In genomic region chr20:63835031-63835858, GRCh38 we compare ENCODE assay signal across 1 cellular context.
A peak's percentile ranks its signal among the peaks of the same experiment; 100 is the strongest.
TF ChIP-seq lines count a peak whose summit lies in the region.

No MANE protein-coding gene starts in this region.

TF ChIP-seq in HepG2, 621 proteins besides CTCF, POLR2A, EP300 and RAD21 (continues in another document):
- TF ChIP-seq EEA1 (CRISPR knock-in tag; IDR thresholded peaks at IDR 0.05; ENCODE audit: borderline replicate concordance): no peak
- TF ChIP-seq NFE2L1 (CRISPR knock-in tag; IDR thresholded peaks at IDR 0.05; ENCODE audit: borderline replicate concordance): no peak
- no peak for TF ChIP-seq ZBTB38 (CRISPR knock-in tag; IDR thresholded peaks at IDR 0.05)
- no peak for TF ChIP-seq CENPT (CRISPR knock-in tag; IDR thresholded peaks at IDR 0.05; ENCODE audit: low read depth)
- no peak for TF ChIP-seq HIC2 (CRISPR knock-in tag; IDR thresholded peaks at IDR 0.05; ENCODE audit: low read depth)
- TF ChIP-seq SIX4 (CRISPR knock-in tag; IDR thresholded peaks at IDR 0.05): no peak
- TF ChIP-seq GMEB2 (CRISPR knock-in tag; IDR thresholded peaks at IDR 0.05; ENCODE audit: low read depth): no peak
- TF ChIP-seq RBM22 (optimal IDR thresholded peaks at IDR 0.05; ENCODE audit: low read length): peak; percentile 85
- no peak for TF ChIP-seq ARNT (IDR thresholded peaks at IDR 0.05)
- no peak for TF ChIP-seq HOXD1 (CRISPR knock-in tag; IDR thresholded peaks at IDR 0.05)
- peak; percentile 89; the same call in 2 of the 3 replicates for TF ChIP-seq MXI1 (IDR thresholded peaks at IDR 0.05; ENCODE audit: borderline replicate concordance, low read depth, low read length)
- no peak for TF ChIP-seq HMGXB3 (CRISPR knock-in tag; IDR thresholded peaks at IDR 0.05; ENCODE audit: borderline replicate concordance)
- no peak for TF ChIP-seq ZNF414 (CRISPR knock-in tag; IDR thresholded peaks at IDR 0.05)
- no peak for TF ChIP-seq CREBL2 (CRISPR knock-in tag; IDR thresholded peaks at IDR 0.05; ENCODE audit: borderline replicate concordance)
- TF ChIP-seq ZFX (CRISPR knock-in tag; IDR thresholded peaks at IDR 0.05; ENCODE audit: low read depth): peak; percentile 46; the same call in 1 of the 2 replicates
- no peak for TF ChIP-seq ZFP37 (CRISPR knock-in tag; IDR thresholded peaks at IDR 0.05; ENCODE audit: borderline replicate concordance)
- no peak for TF ChIP-seq ZBTB8A (CRISPR knock-in tag; IDR thresholded peaks at IDR 0.05; ENCODE audit: borderline replicate concordance, low read depth)
- TF ChIP-seq RNF2 (conservative IDR thresholded peaks at IDR 0.05; ENCODE audit: low read depth): no peak
- TF ChIP-seq CREM (IDR thresholded peaks at IDR 0.05): 0 out of 2 replicates have a peak, but pooled peaks have one; percentile 21
- TF ChIP-seq CREM (CRISPR knock-in tag; IDR thresholded peaks at IDR 0.05): no peak
- TF ChIP-seq KMT2A (CRISPR knock-in tag; IDR thresholded peaks at IDR 0.05): no peak
- no peak for TF ChIP-seq GTF2F1 (IDR thresholded peaks at IDR 0.05; ENCODE audit: low read length)
- TF ChIP-seq FOXA1 (IDR thresholded peaks at IDR 0.05): no peak
- TF ChIP-seq FOXA1 (CRISPR knock-in tag; IDR thresholded peaks at IDR 0.05): no peak
- no peak for TF ChIP-seq TCF7L2 (IDR thresholded peaks at IDR 0.05; ENCODE audit: low read depth, low read length)
- no peak for TF ChIP-seq CENPBD1 (CRISPR knock-in tag; IDR thresholded peaks at IDR 0.05; ENCODE audit: borderline replicate concordance, low read depth)
- no peak for TF ChIP-seq RBM39 (IDR thresholded peaks at IDR 0.05; ENCODE audit: low read depth, low read length, poor library complexity, severe bottlenecking)
- TF ChIP-seq ZNF580 (CRISPR knock-in tag; IDR thresholded peaks at IDR 0.05; ENCODE audit: borderline replicate concordance, low read depth): no peak
- TF ChIP-seq ZNF747 (CRISPR knock-in tag; IDR thresholded peaks at IDR 0.05; ENCODE audit: borderline replicate concordance): no peak
- no peak for TF ChIP-seq MIER3 (CRISPR knock-in tag; IDR thresholded peaks at IDR 0.05; ENCODE audit: borderline replicate concordance)
- TF ChIP-seq ZNF430 (CRISPR knock-in tag; IDR thresholded peaks at IDR 0.05): no peak
- no peak for TF ChIP-seq DNMT1 (CRISPR knock-in tag; IDR thresholded peaks at IDR 0.05)
- TF ChIP-seq ZNF280B (CRISPR knock-in tag; IDR thresholded peaks at IDR 0.05; ENCODE audit: borderline replicate concordance): peak; percentile 76; the same call in 1 of the 2 replicates
- no peak for TF ChIP-seq ZSCAN30 (CRISPR knock-in tag; IDR thresholded peaks at IDR 0.05)
- TF ChIP-seq CHD2 (IDR thresholded peaks at IDR 0.05; ENCODE audit: low read depth, low read length): no peak
- TF ChIP-seq ZBTB3 (CRISPR knock-in tag; IDR thresholded peaks at IDR 0.05; ENCODE audit: borderline replicate concordance, low read depth): no peak
- TF ChIP-seq ZFP41 (CRISPR knock-in tag; IDR thresholded peaks at IDR 0.05; ENCODE audit: borderline replicate concordance): no peak
- no peak for TF ChIP-seq SSRP1 (CRISPR knock-in tag; IDR thresholded peaks at IDR 0.05)
- TF ChIP-seq BRD4 (CRISPR knock-in tag; IDR thresholded peaks at IDR 0.05): no peak
- TF ChIP-seq E2F5 (CRISPR knock-in tag; conservative IDR thresholded peaks at IDR 0.05): no peak
- TF ChIP-seq ZBTB10 (CRISPR knock-in tag; IDR thresholded peaks at IDR 0.05; ENCODE audit: borderline replicate concordance): no peak
- no peak for TF ChIP-seq ZIK1 (CRISPR knock-in tag; IDR thresholded peaks at IDR 0.05; ENCODE audit: borderline replicate concordance, low read depth)
- TF ChIP-seq NCOA1 (CRISPR knock-in tag; IDR thresholded peaks at IDR 0.05): no peak
- TF ChIP-seq MIXL1 (CRISPR knock-in tag; IDR thresholded peaks at IDR 0.05): no peak
- no peak for TF ChIP-seq ZNF264 (CRISPR knock-in tag; IDR thresholded peaks at IDR 0.05)
- TF ChIP-seq TEF (CRISPR knock-in tag; IDR thresholded peaks at IDR 0.05): no peak
- no peak for TF ChIP-seq SIN3A (IDR thresholded peaks at IDR 0.05; ENCODE audit: borderline replicate concordance, low read depth, low read length)
- no peak for TF ChIP-seq LRRFIP1 (CRISPR knock-in tag; conservative IDR thresholded peaks at IDR 0.05)
- no peak for TF ChIP-seq FOXP1 (IDR thresholded peaks at IDR 0.05)
- 0 out of 2 replicates have a peak, but pooled peaks have one; percentile 16 for TF ChIP-seq FOXP1 (CRISPR knock-in tag; IDR thresholded peaks at IDR 0.05)
